In genomic region chr12:116089080-116089479, GRCh38 we compare ENCODE assay signal across 29 cellular contexts.
"Had no signal": no experiment of that assay in that cellular context is flagged by ENCODE, and none has a peak within 500 bp of the region (broad histone marks: within the 10 kb centered on the region; RNA-seq: fewer than 3 reads in every experiment).

No MANE protein-coding gene starts in this region.

- FAIRE-seq: bronchial epithelial cell had no signal

- H3K27ac Mint-ChIP-seq: activated CD8-positive, alpha-beta T cell treated with anti-CD3 and anti-CD28 coated beads, Interleukin-2, amount 10 ng/mL, durations not matched to agents 7 days and 5 days had no signal

- H3K4me3 Mint-ChIP-seq: activated CD8-positive, alpha-beta T cell treated with anti-CD3 and anti-CD28 coated beads, Interleukin-2, amount 10 ng/mL, durations not matched to agents 7 days and 5 days; activated naive CD8-positive, alpha-beta T cell treated with anti-CD3 and anti-CD28 coated beads, Interleukin-2, amount 50 U/mL, for 24 hours had no signal

- DNase-seq: activated CD4-positive, alpha-beta T cell treated with anti-CD3 and anti-CD28 coated beads for 4 hours; activated CD8-positive, alpha-beta memory T cell treated with anti-CD3 and anti-CD28 coated beads, Interleukin-2, amount 50 U/mL, for 48 hours; activated CD8-positive, alpha-beta T cell treated with anti-CD3 and anti-CD28 coated beads, Interleukin-2, amount 10 ng/mL, durations not matched to agents 7 days and 5 days; activated effector memory CD4-positive, alpha-beta T cell treated with anti-CD3 and anti-CD28 coated beads, Interleukin-2, amount 50 U/mL, for 16 hours; activated naive CD4-positive, alpha-beta T cell treated with Interleukin-2 at 50 U/mL for 16 hours; activated naive CD8-positive, alpha-beta T cell treated with anti-CD3 and anti-CD28 coated beads, Interleukin-2, amount 50 U/mL, for 24 hours; activated T-cell treated with anti-CD3 and anti-CD28 coated beads, Interleukin-2, amount 50 U/mL, for 1 hour; amniotic stem cell; body of pancreas; central memory CD4-positive, alpha-beta T cell; Kasumi-1; NCI-H1092; NCI-H1417; NCI-H1930; NCI-H2171; NCI-H226; NCI-H526; NCI-H774; OCI-M1; RPMI8226; T-helper 1 cell; WERI-Rb-1 had no signal

- ATAC-seq: activated CD4-positive, CD25-positive, alpha-beta regulatory T cell treated with anti-CD3 and anti-CD28 coated beads, Interleukin-2, amount 50 U/mL, for 24 hours; activated CD8-positive, alpha-beta T cell treated with anti-CD3 and anti-CD28 coated beads, Interleukin-2, amount 10 ng/mL, durations not matched to agents 7 days and 5 days; activated naive CD4-positive, alpha-beta T cell treated with anti-CD3 and anti-CD28 coated beads, Interleukin-2, amount 50 U/mL, for 72 hours; activated naive CD8-positive, alpha-beta T cell treated with anti-CD3 and anti-CD28 coated beads, Interleukin-2, amount 50 U/mL, for 24 hours; body of pancreas; Panc1; Right ventricle myocardium inferior had no signal

- H3K27me3 Mint-ChIP-seq: activated naive CD8-positive, alpha-beta T cell treated with anti-CD3 and anti-CD28 coated beads, Interleukin-2, amount 50 U/mL, for 24 hours had no signal

- H3K4me3 ChIP-seq: ascending aorta, body of pancreas, SK-N-MC had no signal

- H3K36me3 ChIP-seq: ascending aorta, WERI-Rb-1 had no signal

- H3K9me3 ChIP-seq: ascending aorta, body of pancreas had no signal

- H3K27me3 ChIP-seq: ascending aorta, body of pancreas had no signal

- H3K9me3 Mint-ChIP-seq: activated naive CD8-positive, alpha-beta T cell treated with anti-CD3 and anti-CD28 coated beads, Interleukin-2, amount 50 U/mL, for 24 hours had no signal

- H3K27ac ChIP-seq: ascending aorta, body of pancreas, SK-N-MC, WERI-Rb-1 had no signal
